ENCODE assay signal across 8 cellular contexts in genomic region chr22:30435674-30436126, GRCh38. TPM values are rescaled to one million over a fixed set of nuclear protein-coding genes. Genes with fewer than 3 reads are reported as not detected.
DNase-seq lines count a peak whose midpoint lies in the region; ATAC-seq lines count a peak whose summit lies in the region.

No MANE protein-coding gene starts in this region.

- peak overlapping the region; percentile 96 for H3K27ac Mint-ChIP-seq in activated CD4-positive, alpha-beta T cell treated with anti-CD3 and anti-CD28 coated beads, Interleukin-2, amount 10 ng/mL, durations not matched to agents 7 days and 5 days

- peaks cover 6% of the 10 kb centered on the region; the same call in 1 of the 2 replicates for H3K4me1 ChIP-seq in HAP-1

- H3K36me3 ChIP-seq in HAP-1 (replicated peaks) = no peaks in the 10 kb centered on the region

- H3K4me3 ChIP-seq in HAP-1 = peak overlapping the region; percentile 11; the same call in 1 of the 2 replicates

- H3K9me3 Mint-ChIP-seq in activated CD4-positive, alpha-beta T cell treated with anti-CD3 and anti-CD28 coated beads, Interleukin-2, amount 10 ng/mL, durations not matched to agents 7 days and 5 days = peaks cover 5% of the 10 kb centered on the region

- H3K9me3 ChIP-seq in HAP-1 = no peaks in the 10 kb centered on the region

- peaks cover 23% of the 10 kb centered on the region for H3K4me1 Mint-ChIP-seq in activated CD4-positive, alpha-beta T cell treated with anti-CD3 and anti-CD28 coated beads, Interleukin-2, amount 10 ng/mL, durations not matched to agents 7 days and 5 days

- peaks cover 10% of the 10 kb centered on the region for H3K27me3 Mint-ChIP-seq in activated CD4-positive, alpha-beta T cell treated with anti-CD3 and anti-CD28 coated beads, Interleukin-2, amount 10 ng/mL, durations not matched to agents 7 days and 5 days

- in situ Hi-C loops in HAP-1 (cut with MboI; ENCODE audit: low sequenced_read_pairs) = no loop called here

- POLR2A ChIA-PET in activated CD4-positive, alpha-beta T cell treated with anti-CD3 and anti-CD28 coated beads, Interleukin-2, amount 10 ng/mL, durations not matched to agents 7 days and 5 days (lab: Charles Lee) = no interaction called here

- H3K27me3 ChIP-seq in HAP-1 (ENCODE audit: low read depth) = no peaks in the 10 kb centered on the region

- peaks cover 15% of the 10 kb centered on the region for H3K36me3 Mint-ChIP-seq in activated CD4-positive, alpha-beta T cell treated with anti-CD3 and anti-CD28 coated beads, Interleukin-2, amount 10 ng/mL, durations not matched to agents 7 days and 5 days (ENCODE audit: low read depth)

- peak overlapping the region; percentile 22 for H3K27ac ChIP-seq in epithelial cell of prostate

- CTCF ChIA-PET in activated CD4-positive, alpha-beta T cell treated with anti-CD3 and anti-CD28 coated beads, Interleukin-2, amount 10 ng/mL, durations not matched to agents 7 days and 5 days (lab: Charles Lee) = interaction anchor here (0.6 to 11.3 kb wide), 7 partner anchors 10 to 148 kb away, joined by 3 to 91 read pairs (median 9); partner anchors contain the start of genes MTFP1 and SEC14L2

- ATAC-seq in HG03439 (IDR thresholded peaks at IDR 0.05; ENCODE audit: unreplicated experiment) (no peak), GM18861 (IDR thresholded peaks at IDR 0.05; ENCODE audit: unreplicated experiment) (no peak), GM21447 (IDR thresholded peaks at IDR 0.05; ENCODE audit: unreplicated experiment) (no peak)

- H3K4me3 Mint-ChIP-seq in activated CD4-positive, alpha-beta T cell treated with anti-CD3 and anti-CD28 coated beads, Interleukin-2, amount 10 ng/mL, durations not matched to agents 7 days and 5 days = peak overlapping the region; percentile 69

- DNase-seq in HAP-1 (ENCODE audit: low spot score in 2 of 2) (peak; percentile 14 to 42), epithelial cell of prostate (ENCODE audit: low read depth, low spot score) (no peak), COLO668 (lab: John Stamatoyannopoulos, UW; ENCODE audit: unreplicated experiment) (no peak)
- DNase-seq in activated CD4-positive, alpha-beta T cell treated with anti-CD3 and anti-CD28 coated beads, Interleukin-2, amount 10 ng/mL, durations not matched to agents 7 days and 5 days = peak; percentile 82
- DNase-seq in stimulated activated CD8-positive, alpha-beta memory T cell treated with anti-CD3 and anti-CD28 coated beads, Interleukin-12 subunit alpha, Interleukin-12 subunit beta, amount 100 ng/mL, for 1 hour (ENCODE audit: low read depth) = peak; percentile 66

RNA-seq across cellular contexts. Expression of gene MTFP1, which starts 10.1 kb away (rescaled TPM):
- 10 to 100 TPM; 34.5 to 40.0 TPM for total RNA-seq in activated CD4-positive, alpha-beta T cell treated with anti-CD3 and anti-CD28 coated beads, Interleukin-2, amount 10 ng/mL, durations not matched to agents 7 days and 5 days

RNA-seq across cellular contexts. Expression of gene SEC14L3, which starts 36.1 kb away (rescaled TPM):
- not detected for total RNA-seq in activated CD4-positive, alpha-beta T cell treated with anti-CD3 and anti-CD28 coated beads, Interleukin-2, amount 10 ng/mL, durations not matched to agents 7 days and 5 days

RNA-seq across cellular contexts. Expression of gene SEC14L2, which starts 38.9 kb away (rescaled TPM):
- 10 to 100 TPM in 1 of 2 experiments, 1 to 10 TPM in 1; 7.6 to 10.5 TPM for total RNA-seq in activated CD4-positive, alpha-beta T cell treated with anti-CD3 and anti-CD28 coated beads, Interleukin-2, amount 10 ng/mL, durations not matched to agents 7 days and 5 days

RNA-seq across cellular contexts. Expression of gene RNF215, which starts 48.5 kb away (rescaled TPM):
- total RNA-seq in activated CD4-positive, alpha-beta T cell treated with anti-CD3 and anti-CD28 coated beads, Interleukin-2, amount 10 ng/mL, durations not matched to agents 7 days and 5 days = 1 to 10 TPM; 9.8 to 9.9 TPM

Comparison
In these comparisons a context has a peak if more than half of its experiments do, and no peak if none do; other contexts are left out.
1. DNase-seq: peak in HAP-1 (2 of 2), activated CD4-positive, alpha-beta T cell treated with anti-CD3 and anti-CD28 coated beads, Interleukin-2, amount 10 ng/mL, durations not matched to agents 7 days and 5 days (single experiment) and stimulated activated CD8-positive, alpha-beta memory T cell treated with anti-CD3 and anti-CD28 coated beads, Interleukin-12 subunit alpha, Interleukin-12 subunit beta, amount 100 ng/mL, for 1 hour (single experiment); none in epithelial cell of prostate (single experiment) and COLO668 (single experiment).